ENCODE assay signal across 8 cellular contexts in genomic region chrX:17046478-17047097, GRCh38.
DNase-seq lines count a peak whose midpoint lies in the region; ATAC-seq, FAIRE-seq and TF ChIP-seq lines count a peak whose summit lies in the region.

No MANE protein-coding gene starts in this region.

- TF ChIP-seq CTCF in ascending aorta (IDR thresholded peaks at IDR 0.05): peak; percentile 53 to 71 (median 64)

- TF ChIP-seq POLR2A in GM18505 (IDR thresholded peaks at IDR 0.05; ENCODE audit: borderline replicate concordance, extremely low read depth, insufficient read depth, insufficient read length): no peak

- no peaks in the 10 kb centered on the region for H3K4me1 ChIP-seq in ascending aorta
- H3K4me1 ChIP-seq in small intestine (ENCODE audit: control insufficient read depth in 2 of 2, insufficient read depth in 1 of 2, low read depth in 1 of 2, low read length in 1 of 2): no peaks in the 10 kb centered on the region

- H3K36me3 ChIP-seq in ascending aorta: no peaks in the 10 kb centered on the region
- H3K36me3 ChIP-seq in small intestine (ENCODE audit: control insufficient read depth in 2 of 2, insufficient read depth in 2 of 2, low read length in 2 of 2): no peaks in the 10 kb centered on the region

- ATAC-seq in SK-N-SH treated with all-trans-retinoic acid at 6 μM for 48 hours (peak; percentile 98), GM18505 (IDR thresholded peaks at IDR 0.05; ENCODE audit: unreplicated experiment) (no peak)

- no peaks in the 10 kb centered on the region for H3K27me3 ChIP-seq in ascending aorta
- no peaks in the 10 kb centered on the region for H3K27me3 ChIP-seq in small intestine (ENCODE audit: control insufficient read depth in 2 of 2, insufficient read depth in 2 of 2, low read length in 2 of 2)

- WGBS in small intestine, 3 donors: 17 to 24% (median 18%) methylated on average over 5 of the region's 5 CpGs

- peak; percentile 96 for FAIRE-seq in GM19239 (lab: Jason Lieb, UNC)
- no peak for FAIRE-seq in small intestine (lab: Jason Lieb, UNC)

- H3K27ac ChIP-seq in ascending aorta (no peak overlapping the region), small intestine (ENCODE audit: low read depth in 1 of 2, low read length in 1 of 2) (no peak overlapping the region)

- DNase-seq in AML-193 (lab: John Stamatoyannopoulos, UW) (peak; percentile 41 to 57), GM19239 (ENCODE audit: insufficient read length, low spot score) (peak; percentile 5), NCI-H1417 (lab: John Stamatoyannopoulos, UW) (peak; percentile 56 to 89 (median 66)), ascending aorta (ENCODE audit: low spot score in 2 of 2) (peak in 1 of 2 donors; percentile 84), hepatic stellate cell (ENCODE audit: low spot score) (peak; percentile 45), small intestine (peak; percentile 71)

- intact Hi-C loops in ascending aorta (cut with DNase I): loop anchor here (1.0 to 5.0 kb wide), 3 partner anchors 39 to 219 kb away; no protein-coding TSS in a partner anchor

- H3K9me3 ChIP-seq in ascending aorta (no peaks in the 10 kb centered on the region), small intestine (ENCODE audit: control insufficient read depth, low read depth) (no peaks in the 10 kb centered on the region)

- H3K4me3 ChIP-seq in ascending aorta (no peak overlapping the region), small intestine (ENCODE audit: low read depth in 1 of 2, low read length in 2 of 2) (no peak overlapping the region)

TF ChIP-seq in SK-N-SH treated with all-trans-retinoic acid at 6 μM for 48 hours, 23 proteins besides CTCF, POLR2A, EP300 and RAD21:
- TF ChIP-seq ARNTL (CRISPR knock-in tag; IDR thresholded peaks at IDR 0.05; ENCODE audit: borderline replicate concordance, low read depth): no peak
- peak; percentile 15; the same call in 1 of the 2 replicates for TF ChIP-seq ZNF8 (CRISPR knock-in tag; IDR thresholded peaks at IDR 0.05)
